ENCODE assay signal across 14 cellular contexts in genomic region chr7:24926623-24927539, GRCh38. TPM values are rescaled to one million over a fixed set of nuclear protein-coding genes. Genes with fewer than 3 reads are reported as not detected.
DNase-seq lines count a peak whose midpoint lies in the region; ATAC-seq and TF ChIP-seq lines count a peak whose summit lies in the region.
"Had no signal": no experiment of that assay in that cellular context is flagged by ENCODE, and none has a peak within 500 bp of the region (broad histone marks: within the 10 kb centered on the region; RNA-seq: fewer than 3 reads in every experiment).

No MANE protein-coding gene starts in this region.

- H3K9me3 ChIP-seq in right lobe of liver, result no peaks in the 10 kb centered on the region
- H3K9me3 ChIP-seq: tibial artery had no signal

- no peaks in the 10 kb centered on the region for H3K36me3 ChIP-seq in right lobe of liver
- H3K36me3 ChIP-seq: tibial artery had no signal

- CTCF ChIA-PET in activated CD4-positive, alpha-beta memory T cell treated with anti-CD3 and anti-CD28 coated beads, Interleukin-2, amount 10 ng/mL, durations not matched to agents 7 days and 5 days (lab: Charles Lee), result interaction anchor here (0.8 to 2.3 kb wide), 5 partner anchors 10 to 143 kb away, joined by 3 to 11 read pairs (median 3); partner anchors contain the start of gene OSBPL3
- CTCF ChIA-PET in activated CD4-positive, alpha-beta memory T cell treated with anti-CD3 and anti-CD28 coated beads for 36 hours (lab: Charles Lee), result interaction anchor here (0.8 to 1.8 kb wide), 6 partner anchors 52 to 167 kb away, joined by 3 to 8 read pairs (median 4); partner anchors contain the start of gene OSBPL3
- CTCF ChIA-PET in T-cell (lab: Charles Lee), result interaction anchor here (0.6 to 1.1 kb wide), 3 partner anchors 11 to 172 kb away, joined by 3 to 4 read pairs (median 3); no protein-coding TSS in a partner anchor

- H3K4me1 Mint-ChIP-seq in activated CD4-positive, alpha-beta memory T cell treated with anti-CD3 and anti-CD28 coated beads, Interleukin-2, amount 10 ng/mL, durations not matched to agents 7 days and 5 days, result peaks cover 69% of the 10 kb centered on the region
- H3K4me1 Mint-ChIP-seq in activated CD4-positive, alpha-beta memory T cell treated with anti-CD3 and anti-CD28 coated beads for 36 hours (ENCODE audit: low read depth), result peaks cover 63% of the 10 kb centered on the region
- peaks cover 27 to 73% (median 65%) of the 10 kb centered on the region in 3 donors for H3K4me1 Mint-ChIP-seq in T-cell

- no peak overlapping the region for H3K27ac ChIP-seq in right lobe of liver

- H3K4me3 Mint-ChIP-seq in activated CD4-positive, alpha-beta memory T cell treated with anti-CD3 and anti-CD28 coated beads, Interleukin-2, amount 10 ng/mL, durations not matched to agents 7 days and 5 days, result no peak overlapping the region
- H3K4me3 Mint-ChIP-seq in activated CD4-positive, alpha-beta memory T cell treated with anti-CD3 and anti-CD28 coated beads for 36 hours, result no peak overlapping the region
- no peak overlapping the region for H3K4me3 Mint-ChIP-seq in T-cell
- H3K4me3 Mint-ChIP-seq: activated CD4-positive, alpha-beta T cell treated with anti-CD3 and anti-CD28 coated beads, Interleukin-2, amount 10 ng/mL, durations not matched to agents 24 days and 14 days; effector memory CD8-positive, alpha-beta T cell; T-helper 1 cell treated with Interleukin-12 subunit alpha and Interleukin-12 subunit beta and Interleukin-4 antibody, amounts not matched to agents 30 μg/mL and 1 μg/mL, for 36 hours had no signal

- DNase-seq in activated CD4-positive, alpha-beta memory T cell treated with anti-CD3 and anti-CD28 coated beads, Interleukin-2, amount 10 ng/mL, durations not matched to agents 7 days and 5 days, result no peak
- no peak for DNase-seq in activated CD4-positive, alpha-beta memory T cell treated with anti-CD3 and anti-CD28 coated beads for 36 hours
- DNase-seq in T-cell, result no peak
- peak; percentile 96 for DNase-seq in fibroblast of peridontal ligament (ENCODE audit: extremely low read depth)
- DNase-seq in superior temporal gyrus (ENCODE audit: extremely low spot score), result peak; percentile 70
- DNase-seq in right lobe of liver, result no peak
- DNase-seq in ecto neural progenitor cell (ENCODE audit: low spot score), result no peak
- DNase-seq: activated CD4-positive, alpha-beta T cell treated with anti-CD3 and anti-CD28 coated beads, Interleukin-2, amount 10 ng/mL, durations not matched to agents 24 days and 14 days; DMS79; effector memory CD8-positive, alpha-beta T cell; NCI-H2107; tibial artery had no signal

- POLR2A ChIA-PET in activated CD4-positive, alpha-beta memory T cell treated with anti-CD3 and anti-CD28 coated beads, Interleukin-2, amount 10 ng/mL, durations not matched to agents 7 days and 5 days (lab: Charles Lee), result interaction anchor here (0.6 to 11.1 kb wide), 7 partner anchors 8 to 104 kb away, joined by 3 to 191 read pairs (median 4); partner anchors contain the start of gene OSBPL3
- POLR2A ChIA-PET in activated CD4-positive, alpha-beta memory T cell treated with anti-CD3 and anti-CD28 coated beads for 36 hours (lab: Charles Lee), result no interaction called here
- POLR2A ChIA-PET in T-cell (lab: Charles Lee), result interaction anchor here in 1 of 2 donors (1.0 kb wide), 1 partner anchor 10 kb away, joined by 4 read pairs; no protein-coding TSS in a partner anchor

- 64% methylated on average over 5 of the region's 5 CpGs for WGBS in right lobe of liver (ENCODE audit: insufficient coverage, low coverage, low lambda C conversion rate, missing lambda C conversion rate)

- TF ChIP-seq POLR2A in right lobe of liver (IDR thresholded peaks at IDR 0.05), result no peak

- ATAC-seq in T-cell (replicated peaks in 1 of 4), result no peak
- no peak for ATAC-seq in right lobe of liver
- no peak for ATAC-seq in GM19328 (IDR thresholded peaks at IDR 0.05; ENCODE audit: unreplicated experiment)
- ATAC-seq: effector memory CD8-positive, alpha-beta T cell had no signal

- H3K4me1 ChIP-seq in right lobe of liver, result no peaks in the 10 kb centered on the region

- H3K9me3 Mint-ChIP-seq in activated CD4-positive, alpha-beta memory T cell treated with anti-CD3 and anti-CD28 coated beads, Interleukin-2, amount 10 ng/mL, durations not matched to agents 7 days and 5 days, result no peaks in the 10 kb centered on the region
- H3K9me3 Mint-ChIP-seq in activated CD4-positive, alpha-beta memory T cell treated with anti-CD3 and anti-CD28 coated beads for 36 hours, result no peaks in the 10 kb centered on the region
- no peaks in the 10 kb centered on the region for H3K9me3 Mint-ChIP-seq in T-cell
- H3K9me3 Mint-ChIP-seq: activated CD4-positive, alpha-beta T cell treated with anti-CD3 and anti-CD28 coated beads, Interleukin-2, amount 10 ng/mL, durations not matched to agents 24 days and 14 days; effector memory CD8-positive, alpha-beta T cell; T-helper 1 cell treated with Interleukin-12 subunit alpha and Interleukin-12 subunit beta and Interleukin-4 antibody, amounts not matched to agents 30 μg/mL and 1 μg/mL, for 36 hours had no signal

- peak overlapping the region; percentile 21 for H3K27ac Mint-ChIP-seq in activated CD4-positive, alpha-beta memory T cell treated with anti-CD3 and anti-CD28 coated beads, Interleukin-2, amount 10 ng/mL, durations not matched to agents 7 days and 5 days
- H3K27ac Mint-ChIP-seq in activated CD4-positive, alpha-beta memory T cell treated with anti-CD3 and anti-CD28 coated beads for 36 hours, result no peak overlapping the region
- H3K27ac Mint-ChIP-seq in T-cell, result peak overlapping the region; percentile 19 to 71

- intact Hi-C loops in activated CD4-positive, alpha-beta memory T cell treated with anti-CD3 and anti-CD28 coated beads for 36 hours (cut with micrococcal nuclease), result no loop called here
- intact Hi-C loops in right lobe of liver (cut with DNase I), result no loop called here

- no peaks in the 10 kb centered on the region for H3K27me3 Mint-ChIP-seq in activated CD4-positive, alpha-beta memory T cell treated with anti-CD3 and anti-CD28 coated beads, Interleukin-2, amount 10 ng/mL, durations not matched to agents 7 days and 5 days
- H3K27me3 Mint-ChIP-seq in activated CD4-positive, alpha-beta memory T cell treated with anti-CD3 and anti-CD28 coated beads for 36 hours, result no peaks in the 10 kb centered on the region
- no peaks in the 10 kb centered on the region for H3K27me3 Mint-ChIP-seq in T-cell
- H3K27me3 Mint-ChIP-seq: activated CD4-positive, alpha-beta T cell treated with anti-CD3 and anti-CD28 coated beads, Interleukin-2, amount 10 ng/mL, durations not matched to agents 24 days and 14 days; effector memory CD8-positive, alpha-beta T cell had no signal

- no peaks in the 10 kb centered on the region for H3K27me3 ChIP-seq in right lobe of liver
- H3K27me3 ChIP-seq: tibial artery had no signal

- no peak for TF ChIP-seq CTCF in right lobe of liver (IDR thresholded peaks at IDR 0.05)

- H3K4me3 ChIP-seq in right lobe of liver, result no peak overlapping the region
- H3K4me3 ChIP-seq: tibial artery had no signal

- H3K36me3 Mint-ChIP-seq in activated CD4-positive, alpha-beta memory T cell treated with anti-CD3 and anti-CD28 coated beads, Interleukin-2, amount 10 ng/mL, durations not matched to agents 7 days and 5 days (ENCODE audit: low read depth), result peaks cover 50% of the 10 kb centered on the region
- peaks cover 11% of the 10 kb centered on the region for H3K36me3 Mint-ChIP-seq in activated CD4-positive, alpha-beta memory T cell treated with anti-CD3 and anti-CD28 coated beads for 36 hours
- peaks cover 16% of the 10 kb centered on the region for H3K36me3 Mint-ChIP-seq in T-cell

RNA-seq across cellular contexts. Expression of gene OSBPL3, which starts 53.1 kb away (rescaled TPM):
- 10 to 100 TPM; 90.3 to 99.9 TPM for total RNA-seq in activated CD4-positive, alpha-beta memory T cell treated with anti-CD3 and anti-CD28 coated beads, Interleukin-2, amount 10 ng/mL, durations not matched to agents 7 days and 5 days
- total RNA-seq in activated CD4-positive, alpha-beta memory T cell treated with anti-CD3 and anti-CD28 coated beads for 36 hours, result 10 to 100 TPM; 41.2 to 45.1 TPM
- total RNA-seq in T-cell, result 10 to 100 TPM; 30.2 to 62.7 (median 54.7) TPM
- 1 to 10 TPM in 5 of 6 experiments, under 1 TPM in 1; 0.70 to 8.2 (median 2.4) TPM for total RNA-seq in right lobe of liver

Comparison
In these comparisons a context has a peak if more than half of its experiments do, and no peak if none do; other contexts are left out.
1. DNase-seq: peak in fibroblast of peridontal ligament (single experiment) and superior temporal gyrus (single experiment); none in activated CD4-positive, alpha-beta memory T cell treated with anti-CD3 and anti-CD28 coated beads, Interleukin-2, amount 10 ng/mL, durations not matched to agents 7 days and 5 days (single experiment), activated CD4-positive, alpha-beta memory T cell treated with anti-CD3 and anti-CD28 coated beads for 36 hours (single experiment), T-cell (0 of 34), right lobe of liver (0 of 3) and ecto neural progenitor cell (single experiment).